In the genomic region with DNA sequence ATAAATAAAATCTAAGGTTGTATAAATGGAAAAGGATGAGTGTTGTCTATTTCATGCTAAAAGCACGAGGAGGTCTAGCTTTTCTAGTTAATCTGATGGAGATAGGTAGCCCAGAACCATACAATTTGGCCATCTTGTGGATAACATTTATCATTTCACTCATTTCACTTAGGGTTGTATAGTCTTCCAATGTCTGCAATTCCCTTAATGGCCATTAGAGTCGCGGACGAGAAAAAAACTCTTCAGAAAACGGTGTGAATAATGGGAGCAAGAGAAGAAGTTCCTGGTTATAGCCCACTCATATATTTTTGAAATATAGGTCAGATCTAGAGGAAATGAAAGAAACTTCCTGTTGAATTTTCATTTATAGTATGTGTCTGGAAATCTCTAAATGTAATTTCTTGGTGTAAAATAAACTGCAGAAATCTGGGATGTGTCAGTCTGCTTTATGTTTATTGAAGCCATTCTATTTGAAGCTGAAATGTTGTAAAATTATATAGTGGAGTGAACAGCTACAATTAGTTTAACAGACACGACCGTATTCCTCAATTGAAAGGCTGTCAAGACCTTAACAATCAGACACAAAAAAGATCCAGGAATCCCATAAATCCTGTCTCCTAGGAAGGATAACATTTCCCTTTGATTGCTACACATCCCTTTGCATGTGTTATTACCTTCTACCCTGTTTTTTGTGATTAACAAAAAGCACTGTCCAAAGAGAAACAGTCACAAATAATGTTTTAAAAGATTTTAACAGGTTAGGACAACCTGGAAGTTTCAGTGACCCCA, we compare ENCODE assay signal across 1 cellular context.
A peak's percentile ranks its signal among the peaks of the same experiment; 100 is the strongest.
TF ChIP-seq lines count a peak whose summit lies in the region.

No MANE protein-coding gene starts in this region.

TF ChIP-seq in K562, 482 proteins besides CTCF, POLR2A, EP300 and RAD21 (continued from another document):
- TF ChIP-seq, protein P1, sequence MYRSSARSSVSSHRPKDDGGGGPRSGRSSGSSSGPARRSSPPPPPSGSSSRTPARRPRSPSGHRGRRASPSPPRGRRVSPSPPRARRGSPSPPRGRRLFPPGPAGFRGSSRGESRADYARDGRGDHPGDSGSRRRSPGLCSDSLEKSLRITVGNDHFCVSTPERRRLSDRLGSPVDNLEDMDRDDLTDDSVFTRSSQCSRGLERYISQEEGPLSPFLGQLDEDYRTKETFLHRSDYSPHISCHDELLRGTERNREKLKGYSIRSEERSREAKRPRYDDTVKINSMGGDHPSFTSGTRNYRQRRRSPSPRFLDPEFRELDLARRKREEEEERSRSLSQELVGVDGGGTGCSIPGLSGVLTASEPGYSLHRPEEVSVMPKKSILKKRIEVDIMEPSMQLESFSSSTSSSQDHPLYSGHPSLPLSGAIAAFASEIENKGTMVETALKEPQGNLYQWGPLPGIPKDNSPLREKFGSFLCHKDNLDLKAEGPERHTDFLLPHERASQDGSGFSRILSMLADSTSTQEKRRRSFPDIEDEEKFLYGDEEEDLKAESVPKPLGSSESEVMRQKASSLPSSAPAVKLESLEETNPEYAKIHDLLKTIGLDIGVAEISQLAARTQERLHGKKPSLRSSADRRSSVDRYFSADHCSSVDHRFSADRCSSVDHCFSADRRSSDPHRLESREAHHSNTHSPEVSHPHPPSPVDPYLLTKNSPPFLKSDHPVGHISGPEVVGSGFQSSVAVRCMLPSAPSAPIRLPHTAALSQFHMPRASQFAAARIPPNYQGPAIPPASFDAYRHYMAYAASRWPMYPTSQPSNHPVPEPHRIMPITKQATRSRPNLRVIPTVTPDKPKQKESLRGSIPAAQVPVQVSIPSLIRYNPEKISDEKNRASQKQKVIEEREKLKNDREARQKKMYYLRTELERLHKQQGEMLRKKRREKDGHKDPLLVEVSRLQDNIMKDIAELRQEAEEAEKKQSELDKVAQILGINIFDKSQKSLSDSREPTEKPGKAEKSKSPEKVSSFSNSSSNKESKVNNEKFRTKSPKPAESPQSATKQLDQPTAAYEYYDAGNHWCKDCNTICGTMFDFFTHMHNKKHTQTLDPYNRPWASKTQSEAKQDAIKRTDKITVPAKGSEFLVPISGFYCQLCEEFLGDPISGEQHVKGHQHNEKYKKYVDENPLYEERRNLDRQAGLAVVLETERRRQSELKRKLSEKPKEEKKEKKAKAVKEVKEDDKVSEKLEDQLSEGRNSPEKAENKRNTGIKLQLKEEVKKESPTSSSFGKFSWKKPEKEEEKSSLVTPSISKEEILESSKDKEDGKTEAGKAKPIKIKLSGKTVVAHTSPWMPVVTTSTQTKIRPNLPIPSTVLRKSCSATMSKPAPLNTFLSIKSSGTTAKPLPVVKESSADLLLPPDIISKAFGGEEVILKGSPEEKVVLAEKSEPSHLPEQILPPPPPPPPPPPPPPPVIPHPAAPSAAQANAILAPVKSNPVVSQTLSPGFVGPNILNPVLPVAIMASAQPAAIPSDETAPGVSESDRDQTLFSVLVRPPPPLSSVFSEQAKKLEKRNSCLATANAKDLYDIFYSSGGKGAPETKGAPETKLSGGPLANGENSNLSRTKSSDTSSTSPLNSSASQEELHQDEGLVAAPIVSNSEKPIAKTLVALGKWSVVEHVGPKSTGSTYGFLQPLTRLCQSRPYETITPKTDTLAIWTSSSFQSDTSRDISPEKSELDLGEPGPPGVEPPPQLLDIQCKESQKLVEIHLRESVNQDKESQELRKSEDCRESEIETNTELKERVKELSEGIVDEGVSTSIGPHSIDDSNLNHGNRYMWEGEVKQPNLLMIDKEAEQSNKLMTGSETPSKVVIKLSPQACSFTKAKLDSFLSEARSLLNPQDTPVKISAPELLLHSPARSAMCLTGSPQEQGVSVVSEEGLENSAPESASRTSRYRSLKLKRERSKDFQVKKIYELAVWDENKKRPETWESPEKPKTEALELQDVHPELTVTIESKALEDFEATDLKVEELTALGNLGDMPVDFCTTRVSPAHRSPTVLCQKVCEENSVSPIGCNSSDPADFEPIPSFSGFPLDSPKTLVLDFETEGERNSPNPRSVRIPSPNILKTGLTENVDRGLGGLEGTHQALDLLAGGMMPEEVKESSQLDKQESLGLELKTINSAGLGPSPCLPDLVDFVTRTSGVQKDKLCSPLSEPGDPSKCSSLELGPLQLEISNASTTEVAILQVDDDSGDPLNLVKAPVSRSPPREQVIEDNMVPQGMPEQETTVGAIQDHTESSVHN (IDR thresholded peaks at IDR 0.05; ENCODE audit: borderline replicate concordance in 1 of 2, low read depth in 1 of 2) = 0 out of 4 replicates have a peak, but pooled peaks of 1 of the 2 experiments have one; percentile 68
- TF ChIP-seq ZNF668 (CRISPR knock-in tag; IDR thresholded peaks at IDR 0.05) = no peak
- peak; percentile 52; the same call in 1 of the 2 replicates for TF ChIP-seq ZNF384 (IDR thresholded peaks at IDR 0.05; ENCODE audit: low read depth, low read length)
